Comparison of ENCODE assay signal across 8 cellular contexts in the genomic region with DNA sequence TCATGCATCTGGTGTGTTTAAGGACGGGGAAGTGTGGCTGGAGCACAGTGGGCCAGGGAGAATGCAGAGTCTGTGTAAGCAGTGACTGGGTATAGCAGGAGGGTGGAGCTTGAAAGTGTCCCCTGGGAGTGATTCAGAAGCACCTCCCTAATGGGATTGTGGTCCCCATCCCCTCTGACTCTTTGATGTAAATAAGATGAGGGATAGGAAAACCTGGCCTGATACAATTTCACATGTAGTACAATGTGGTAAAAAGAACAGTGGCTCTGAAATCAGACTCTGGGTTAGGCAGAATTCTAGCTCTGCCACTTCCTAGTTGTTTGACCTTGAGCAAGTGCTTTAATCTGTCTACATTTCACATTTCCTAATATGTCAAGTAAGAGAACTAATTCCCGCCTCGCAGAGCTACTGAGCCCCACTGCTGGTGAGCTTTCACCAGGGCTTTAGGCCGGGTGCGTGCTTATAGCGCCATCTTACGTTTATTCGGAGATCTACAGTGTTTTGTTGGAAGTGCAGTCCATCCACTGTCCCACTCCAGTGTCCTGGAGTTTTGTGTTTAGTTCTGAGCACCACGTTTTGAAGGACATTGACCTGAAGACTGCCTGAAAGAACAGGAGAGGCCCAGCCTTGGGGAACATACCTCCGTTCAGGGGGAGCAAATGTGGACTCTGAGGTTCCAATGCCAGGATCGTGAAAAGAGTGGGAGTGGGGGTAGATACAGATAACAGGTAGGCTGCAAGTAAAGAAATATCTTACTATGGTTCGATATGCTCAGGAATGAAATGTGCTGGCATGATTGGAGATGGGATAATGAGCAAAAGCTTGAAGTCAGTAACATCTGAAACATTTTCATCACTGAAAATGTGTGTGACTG. TPM values are rescaled to one million over a fixed set of nuclear protein-coding genes. Genes with fewer than 3 reads are reported as not detected.
DNase-seq lines count a peak whose midpoint lies in the region; ATAC-seq, FAIRE-seq and TF ChIP-seq lines count a peak whose summit lies in the region.

No MANE protein-coding gene starts in this region.

- H3K27me3 Mint-ChIP-seq in activated CD8-positive, alpha-beta T cell treated with anti-CD3 and anti-CD28 coated beads, Interleukin-2, amount 10 ng/mL, durations not matched to agents 7 days and 5 days (ENCODE audit: low read depth), result peaks cover 2% of the 10 kb centered on the region

- intact Hi-C loops in aorta (cut with DNase I), result loop anchor here (2.0 kb wide), 1 partner anchor 65 kb away; no protein-coding TSS in a partner anchor

- no peaks in the 10 kb centered on the region for H3K9me3 Mint-ChIP-seq in activated CD8-positive, alpha-beta T cell treated with anti-CD3 and anti-CD28 coated beads, Interleukin-2, amount 10 ng/mL, durations not matched to agents 7 days and 5 days (ENCODE audit: insufficient read depth)

- ATAC-seq in activated CD8-positive, alpha-beta T cell treated with anti-CD3 and anti-CD28 coated beads, Interleukin-2, amount 10 ng/mL, durations not matched to agents 7 days and 5 days, result peak; percentile 68
- ATAC-seq in aorta (ENCODE audit: low FRiP score) (peak; percentile 90), HG03460 (IDR thresholded peaks at IDR 0.05; ENCODE audit: unreplicated experiment) (no peak)

- H3K27ac ChIP-seq in aorta (ENCODE audit: low read depth in 1 of 2, low read length in 2 of 2), result peak overlapping the region in 1 of 2 donors; percentile 26

- H3K27ac Mint-ChIP-seq in activated CD8-positive, alpha-beta T cell treated with anti-CD3 and anti-CD28 coated beads, Interleukin-2, amount 10 ng/mL, durations not matched to agents 7 days and 5 days, result no peak overlapping the region

- WGBS in aorta, 2 donors, result 12% methylated on average over 12 of the region's 12 CpGs

- H3K4me3 ChIP-seq in aorta (ENCODE audit: low read length in 2 of 2), result no peak overlapping the region

- POLR2A ChIA-PET in activated CD8-positive, alpha-beta T cell treated with anti-CD3 and anti-CD28 coated beads, Interleukin-2, amount 10 ng/mL, durations not matched to agents 7 days and 5 days (lab: Charles Lee), result no interaction called here

- TF ChIP-seq POLR2A in GM12892 (IDR thresholded peaks at IDR 0.05; ENCODE audit: low read depth, low read length), result no peak

- no peaks in the 10 kb centered on the region for H3K4me1 Mint-ChIP-seq in activated CD8-positive, alpha-beta T cell treated with anti-CD3 and anti-CD28 coated beads, Interleukin-2, amount 10 ng/mL, durations not matched to agents 7 days and 5 days (ENCODE audit: low read depth)

- H3K36me3 Mint-ChIP-seq in activated CD8-positive, alpha-beta T cell treated with anti-CD3 and anti-CD28 coated beads, Interleukin-2, amount 10 ng/mL, durations not matched to agents 7 days and 5 days (ENCODE audit: low read depth), result no peaks in the 10 kb centered on the region

- no peak overlapping the region for H3K4me3 Mint-ChIP-seq in activated CD8-positive, alpha-beta T cell treated with anti-CD3 and anti-CD28 coated beads, Interleukin-2, amount 10 ng/mL, durations not matched to agents 7 days and 5 days

- no peaks in the 10 kb centered on the region for H3K9me3 ChIP-seq in aorta (ENCODE audit: control insufficient read depth, low read length)

- peak; percentile 83 for FAIRE-seq in GM12892 (lab: Jason Lieb, UNC)
- no peak for FAIRE-seq in frontal cortex (lab: Jason Lieb, UNC)

- CTCF ChIA-PET in activated CD8-positive, alpha-beta T cell treated with anti-CD3 and anti-CD28 coated beads, Interleukin-2, amount 10 ng/mL, durations not matched to agents 7 days and 5 days (lab: Charles Lee), result interaction anchor here (0.6 to 3.8 kb wide), 37 partner anchors 9 to 654 kb away, joined by 3 to 30 read pairs (median 5); partner anchors contain the start of genes ATOSB, RUSC2 and VCP

- peaks cover 0 to 11% of the 10 kb centered on the region in 2 donors for H3K36me3 ChIP-seq in aorta (ENCODE audit: control insufficient read depth in 1 of 2, insufficient read depth in 2 of 2, low read length in 1 of 2)

- peak; percentile 85 for DNase-seq in AG08395 (ENCODE audit: low spot score)
- DNase-seq in GM12892 (ENCODE audit: insufficient read length), result no peak
- peak; percentile 34 for DNase-seq in NCI-H524 treated with DMSO at 0.1 percent for 48 hours (lab: John Stamatoyannopoulos, UW)
- peak; percentile 58 for DNase-seq in activated CD8-positive, alpha-beta T cell treated with anti-CD3 and anti-CD28 coated beads, Interleukin-2, amount 10 ng/mL, durations not matched to agents 7 days and 5 days
- peak; percentile 58 to 74 for DNase-seq in frontal cortex (ENCODE audit: low spot score in 2 of 2)
- peak; percentile 43 for DNase-seq in non-pigmented ciliary epithelial cell (ENCODE audit: low read depth)
- peak in 1 of 2 donors; percentile 81 for DNase-seq in aorta

- no peaks in the 10 kb centered on the region for H3K27me3 ChIP-seq in aorta (ENCODE audit: control insufficient read depth in 1 of 2, insufficient read depth in 2 of 2, low read length in 1 of 2)

- peaks cover 3 to 4% of the 10 kb centered on the region in 2 donors for H3K4me1 ChIP-seq in aorta (ENCODE audit: control insufficient read depth in 1 of 2, insufficient read depth in 2 of 2, low read length in 2 of 2)

RNA-seq across cellular contexts. Expression of gene TESK1, which starts 51.2 kb away (rescaled TPM):
- 6.2 TPM for polyA plus RNA-seq in GM12892 (2012; ENCODE audit: missing spikeins)
- 10 to 100 TPM; 41.6 to 47.1 TPM for total RNA-seq in activated CD8-positive, alpha-beta T cell treated with anti-CD3 and anti-CD28 coated beads, Interleukin-2, amount 10 ng/mL, durations not matched to agents 7 days and 5 days
- total RNA-seq in frontal cortex, result 12.2 TPM
- total RNA-seq in aorta, result 10 to 100 TPM; 52.1 to 58.2 TPM
- 10 to 100 TPM; 23.8 to 81.0 TPM for polyA plus RNA-seq in aorta
